15 cellular contexts compared by ENCODE assay signal in genomic region chr16:86587487-86587886, GRCh38. TPM values are rescaled to one million over a fixed set of nuclear protein-coding genes. Genes with fewer than 3 reads are reported as not detected.
A peak's percentile ranks its signal among the peaks of the same experiment; 100 is the strongest.
DNase-seq lines count a peak whose midpoint lies in the region; ATAC-seq and TF ChIP-seq lines count a peak whose summit lies in the region.
"Had no signal": no experiment of that assay in that cellular context is flagged by ENCODE, and none has a peak within 500 bp of the region (broad histone marks: within the 10 kb centered on the region; RNA-seq: fewer than 3 reads in every experiment).

No MANE protein-coding gene starts in this region.

- ATAC-seq in sciatic nerve (no peak), aorta (ENCODE audit: low FRiP score) (no peak)
- ATAC-seq: A549 had no signal

- H3K27me3 ChIP-seq in ascending aorta (no peaks in the 10 kb centered on the region), aorta (ENCODE audit: control insufficient read depth in 1 of 2, insufficient read depth in 2 of 2, low read length in 1 of 2) (no peaks in the 10 kb centered on the region)

- TF ChIP-seq CTCF in ascending aorta (IDR thresholded peaks at IDR 0.05) (no peak), coronary artery (IDR thresholded peaks at IDR 0.05) (no peak)

- H3K27ac ChIP-seq in ascending aorta: peak overlapping the region; percentile 91 to 99
- H3K27ac ChIP-seq in coronary artery: peak overlapping the region; percentile 86 to 98
- peak overlapping the region; percentile 56 to 89 for H3K27ac ChIP-seq in aorta (ENCODE audit: low read depth in 1 of 2, low read length in 2 of 2)
- H3K27ac ChIP-seq: C4-2B had no signal

- WGBS in aorta, 2 donors: 97 to 98% methylated on average over 3 of the region's 3 CpGs

- H3K4me1 ChIP-seq in ascending aorta (peaks cover 29 to 78% of the 10 kb centered on the region in 2 donors), aorta (ENCODE audit: control insufficient read depth in 1 of 2, insufficient read depth in 2 of 2, low read length in 2 of 2) (peaks cover 11 to 21% of the 10 kb centered on the region in 2 donors)
- H3K4me1 ChIP-seq: Caco-2 had no signal

- intact Hi-C loops in ascending aorta (cut with DNase I) (no loop called here), sciatic nerve (cut with DNase I) (no loop called here), aorta (cut with DNase I) (no loop called here)

- H3K9me3 ChIP-seq in ascending aorta (no peaks in the 10 kb centered on the region), aorta (ENCODE audit: control insufficient read depth, low read length) (no peaks in the 10 kb centered on the region)
- H3K9me3 ChIP-seq: A549, Caco-2 had no signal

- peaks cover 0 to 3% of the 10 kb centered on the region in 2 donors for H3K36me3 ChIP-seq in ascending aorta
- H3K36me3 ChIP-seq in aorta (ENCODE audit: control insufficient read depth in 1 of 2, insufficient read depth in 2 of 2, low read length in 1 of 2): no peaks in the 10 kb centered on the region

- DNase-seq in ascending aorta (ENCODE audit: low spot score in 2 of 2) (peak in 1 of 2 donors; percentile 3), coronary artery (ENCODE audit: low spot score) (no peak), sciatic nerve (ENCODE audit: low spot score) (peak; percentile 5), aorta (no peak), NCI-H1092 (lab: John Stamatoyannopoulos, UW) (no peak), NCI-H2171 treated with DMSO at 0.1 percent for 48 hours (lab: John Stamatoyannopoulos, UW) (no peak), NCI-H526 (lab: John Stamatoyannopoulos, UW) (no peak)
- DNase-seq: AML-193; Caco-2; CD4-positive, alpha-beta T cell; GM23248; HCEC 1CT; HFFc6 had no signal

- H3K4me3 ChIP-seq in ascending aorta: no peak overlapping the region
- no peak overlapping the region for H3K4me3 ChIP-seq in coronary artery
- no peak overlapping the region for H3K4me3 ChIP-seq in aorta (ENCODE audit: low read length in 2 of 2)
- H3K4me3 ChIP-seq: A549, GM23248 had no signal

RNA-seq across cellular contexts. Expression of gene FOXL1, which starts 9.1 kb away (rescaled TPM):
- total RNA-seq in ascending aorta: 35.7 TPM
- 7.5 TPM for total RNA-seq in sciatic nerve
- 10 to 100 TPM; 23.8 to 34.4 TPM for total RNA-seq in aorta
- polyA plus RNA-seq in aorta: 10 to 100 TPM in 1 of 2 donors, 1 to 10 TPM in 1; 4.3 to 11.9 TPM
- total RNA-seq: CD4-positive, alpha-beta T cell had no signal

RNA-seq across cellular contexts. Expression of gene FOXC2, which starts 20.9 kb away (rescaled TPM):
- total RNA-seq in ascending aorta: 57.2 TPM
- 20.0 TPM for total RNA-seq in sciatic nerve
- total RNA-seq in aorta: 10 to 100 TPM; 29.0 to 45.4 TPM
- 10 to 100 TPM in 1 of 2 donors, 1 to 10 TPM in 1; 8.6 to 22.8 TPM for polyA plus RNA-seq in aorta
- total RNA-seq: Caco-2 had no signal

RNA-seq across cellular contexts. Expression of gene MTHFSD, which starts 32.5 kb away (rescaled TPM):
- total RNA-seq in ascending aorta (44.1 TPM), sciatic nerve (19.2 TPM), aorta (10 to 100 TPM; 14.0 to 23.1 TPM)
- polyA plus RNA-seq in aorta: 10 to 100 TPM in 1 of 2 donors, 1 to 10 TPM in 1; 2.3 to 13.2 TPM
